8 cellular contexts compared by ENCODE assay signal in the genomic region with DNA sequence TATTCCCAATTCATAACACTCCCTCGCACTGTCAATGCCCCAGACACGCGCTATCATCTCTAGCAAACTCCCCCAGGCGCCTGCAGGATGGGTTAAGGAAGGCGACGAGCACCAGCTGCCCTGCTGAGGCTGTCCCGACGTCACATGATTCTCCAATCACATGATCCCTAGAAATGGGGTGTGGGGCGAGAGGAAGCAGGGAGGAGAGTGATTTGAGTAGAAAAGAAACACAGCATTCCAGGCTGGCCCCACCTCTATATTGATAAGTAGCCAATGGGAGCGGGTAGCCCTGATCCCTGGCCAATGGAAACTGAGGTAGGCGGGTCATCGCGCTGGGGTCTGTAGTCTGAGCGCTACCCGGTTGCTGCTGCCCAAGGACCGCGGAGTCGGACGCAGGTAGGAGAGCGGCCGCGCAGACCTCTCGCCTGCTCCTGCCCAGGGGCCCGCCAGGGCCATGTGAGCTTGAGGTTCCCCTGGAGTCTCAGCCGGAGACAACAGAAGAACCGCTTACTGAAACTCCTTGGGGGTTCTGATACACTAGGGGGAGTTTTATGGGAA. TPM values are rescaled to one million over a fixed set of nuclear protein-coding genes. Genes with fewer than 3 reads are reported as not detected.
DNase-seq lines count a peak whose midpoint lies in the region; ATAC-seq lines count a peak whose summit lies in the region.

A gene (plus strand): TSS at position 364 of the 558 bp plus-strand sequence. CDS start 3,863 bp downstream, outside the sequence.

- H3K4me1 ChIP-seq in BLaER1 treated with 17β-estradiol and CSF1 and Interleukin-3, amounts not matched to agents 10 nM and 100 nM = peaks cover 49 to 71% (median 60%) of the 10 kb centered on the region in 10 experiments
- H3K4me1 ChIP-seq in effector memory CD4-positive, alpha-beta T cell (ENCODE audit: control insufficient read depth, insufficient read depth, low read length, poor library complexity, severe bottlenecking) = peaks cover 6% of the 10 kb centered on the region

- peak within 1 kb of the TSS; percentile 81 to 96 (median 85) for H3K9ac ChIP-seq in BLaER1 treated with 17β-estradiol and CSF1 and Interleukin-3, amounts not matched to agents 10 nM and 100 nM

- peak within 1 kb of the TSS; percentile 64 to 96 (median 84) for H3K27ac ChIP-seq in BLaER1 treated with 17β-estradiol and CSF1 and Interleukin-3, amounts not matched to agents 10 nM and 100 nM
- H3K27ac ChIP-seq in effector memory CD4-positive, alpha-beta T cell (ENCODE audit: insufficient read depth, low read length, poor library complexity, severe bottlenecking) = peak within 1 kb of the TSS; percentile 57

- DNase-seq in HS-27A (ENCODE audit: low read depth) (peak; percentile 87), NOMO-1 (lab: John Stamatoyannopoulos, UW; ENCODE audit: unreplicated experiment in 2 of 2) (peak; percentile 97 to 98), lung microvascular endothelial cell (ENCODE audit: low read depth in 2 of 2) (peak; percentile 99)
- DNase-seq in effector memory CD4-positive, alpha-beta T cell = peak; percentile 65 to 80 (median 76)
- DNase-seq in stimulated activated CD4-positive, alpha-beta T cell treated with anti-CD3 and anti-CD28 coated beads, TNF-alpha, amount 100 ng/mL, for 48 hours (ENCODE audit: low read depth in 3 of 3) = peak; percentile 73 to 85 (median 77)

- CTCF ChIA-PET in activated CD8-positive, alpha-beta memory T cell treated with anti-CD3 and anti-CD28 coated beads for 36 hours (lab: Charles Lee) = interaction anchor here (0.6 to 1.9 kb wide), 15 partner anchors 9 to 425 kb away, joined by 3 to 15 read pairs (median 3); a partner anchor contains a TSS

- no peaks in the 10 kb centered on the region for H3K27me3 ChIP-seq in BLaER1 treated with 17β-estradiol and CSF1 and Interleukin-3, amounts not matched to agents 10 nM and 100 nM
- H3K27me3 ChIP-seq in effector memory CD4-positive, alpha-beta T cell (replicated peaks; ENCODE audit: control insufficient read depth, insufficient read depth, low read length, poor library complexity, severe bottlenecking) = no peaks in the 10 kb centered on the region

- peaks cover 5 to 45% (median 17%) of the 10 kb centered on the region in 11 experiments; a peak in 17 of 22 replicates for H4K20me1 ChIP-seq in BLaER1 treated with 17β-estradiol and CSF1 and Interleukin-3, amounts not matched to agents 10 nM and 100 nM

- ATAC-seq in GM19351 (IDR thresholded peaks at IDR 0.05; ENCODE audit: unreplicated experiment) = peak; percentile 54

- POLR2A ChIA-PET in activated CD8-positive, alpha-beta memory T cell treated with anti-CD3 and anti-CD28 coated beads for 36 hours (lab: Charles Lee) = interaction anchor here (0.6 to 1.9 kb wide), 6 partner anchors 9 to 161 kb away, joined by 3 to 10 read pairs (median 4); no protein-coding TSS in a partner anchor

- peak within 1 kb of the TSS; percentile 78 to 99 (median 84) for H3K4me3 ChIP-seq in BLaER1 treated with 17β-estradiol and CSF1 and Interleukin-3, amounts not matched to agents 10 nM and 100 nM
- peak within 1 kb of the TSS; percentile 65 for H3K4me3 ChIP-seq in effector memory CD4-positive, alpha-beta T cell (ENCODE audit: insufficient read depth, low read depth, low read length, poor library complexity, severe bottlenecking)

- peaks cover 0 to 16% (median 11%) of the 10 kb centered on the region in 11 experiments; a peak in 15 of 22 replicates for H3K36me3 ChIP-seq in BLaER1 treated with 17β-estradiol and CSF1 and Interleukin-3, amounts not matched to agents 10 nM and 100 nM
- H3K36me3 ChIP-seq in effector memory CD4-positive, alpha-beta T cell (ENCODE audit: control insufficient read depth, insufficient read depth, low read length) = no peaks in the 10 kb centered on the region

- H3K9me3 ChIP-seq in BLaER1 treated with 17β-estradiol and CSF1 and Interleukin-3, amounts not matched to agents 10 nM and 100 nM (replicated peaks in 1 of 11) = peaks cover 0 to 7% (median 0%) of the 10 kb centered on the region in 11 experiments; a peak in 3 of 22 replicates
- no peaks in the 10 kb centered on the region for H3K9me3 ChIP-seq in effector memory CD4-positive, alpha-beta T cell (ENCODE audit: control insufficient read depth, low read length)

- H3K4me2 ChIP-seq in BLaER1 treated with 17β-estradiol and CSF1 and Interleukin-3, amounts not matched to agents 10 nM and 100 nM = peak within 1 kb of the TSS; percentile 84 to 98 (median 94)

RNA-seq across cellular contexts. Expression of the gene that starts here (rescaled TPM):
- 10 to 100 TPM; 42.6 to 46.7 TPM for total RNA-seq in activated CD8-positive, alpha-beta memory T cell treated with anti-CD3 and anti-CD28 coated beads for 36 hours
- total RNA-seq in lung microvascular endothelial cell = 419 and 473 TPM in 2 replicates

Comparison
In these comparisons a context has a peak if more than half of its experiments do, and no peak if none do; other contexts are left out.
1. Peak in every context shown above with its lines: DNase-seq, ATAC-seq, H3K4me3 ChIP-seq and H3K27ac ChIP-seq.